Comparison of ENCODE assay signal across 8 cellular contexts in genomic region chrX:45850197-45850774, GRCh38.
DNase-seq lines count a peak whose midpoint lies in the region; TF ChIP-seq lines count a peak whose summit lies in the region.

No MANE protein-coding gene starts in this region.

- no peaks in the 10 kb centered on the region for H3K9me3 ChIP-seq in esophagus (ENCODE audit: control insufficient read depth in 2 of 2, insufficient read depth in 1 of 2, low read depth in 1 of 2, low read length in 1 of 2)
- no peaks in the 10 kb centered on the region for H3K9me3 ChIP-seq in neutrophil

- TF ChIP-seq CTCF in neutrophil (IDR thresholded peaks at IDR 0.05), result no peak

- DNase-seq in NCI-H524 (lab: John Stamatoyannopoulos, UW) (peak; percentile 13 to 45), NCI-H524 treated with DMSO at 0.1 percent for 48 hours (lab: John Stamatoyannopoulos, UW) (no peak), 8988T (no peak), NOMO-1 treated with DMSO at 0.1 percent for 48 hours (lab: John Stamatoyannopoulos, UW; ENCODE audit: unreplicated experiment) (no peak), COLO668 (lab: John Stamatoyannopoulos, UW; ENCODE audit: unreplicated experiment) (no peak)
- DNase-seq in activated CD4-positive, alpha-beta T cell treated with anti-CD3 and anti-CD28 coated beads, Interleukin-2, amount 50 U/mL, for 1 hour, result peak; percentile 18

- H3K27ac ChIP-seq in esophagus (ENCODE audit: low read depth in 2 of 2, low read length in 1 of 2) (peak overlapping the region; percentile 79 to 89), neutrophil (no peak overlapping the region)

- H3K27me3 ChIP-seq in esophagus (ENCODE audit: control insufficient read depth in 1 of 2, insufficient read depth in 2 of 2, low read length in 2 of 2), result no peaks in the 10 kb centered on the region
- H3K27me3 ChIP-seq in neutrophil, result peaks cover 63% of the 10 kb centered on the region

- WGBS in esophagus, 2 donors, result 3 to 29% methylated on average over 28 of the region's 28 CpGs

- H3K4me3 ChIP-seq in esophagus (ENCODE audit: low read depth in 1 of 2, low read length in 2 of 2), result peak overlapping the region; percentile 61 to 90
- peak overlapping the region; percentile 47 to 57 for H3K4me3 ChIP-seq in neutrophil (ENCODE audit: low read depth in 1 of 2, low read length in 1 of 2)

- no peaks in the 10 kb centered on the region for H3K4me1 ChIP-seq in esophagus (ENCODE audit: control insufficient read depth in 2 of 2, insufficient read depth in 2 of 2, low read length in 1 of 2)
- H3K4me1 ChIP-seq in neutrophil (ENCODE audit: control insufficient read depth in 1 of 2, insufficient read depth in 1 of 2, low read depth in 1 of 2, low read length in 1 of 2), result peaks cover 11 to 12% of the 10 kb centered on the region in 2 experiments

- H3K36me3 ChIP-seq in esophagus (ENCODE audit: control insufficient read depth in 2 of 2, insufficient read depth in 2 of 2, low read length in 1 of 2), result no peaks in the 10 kb centered on the region
- H3K36me3 ChIP-seq in neutrophil, result no peaks in the 10 kb centered on the region

Comparison
In these comparisons a context has a peak if more than half of its experiments do, and no peak if none do; other contexts are left out.
1. DNase-seq: peak in NCI-H524 (2 of 2) and activated CD4-positive, alpha-beta T cell treated with anti-CD3 and anti-CD28 coated beads, Interleukin-2, amount 50 U/mL, for 1 hour (single experiment); none in NCI-H524 treated with DMSO at 0.1 percent for 48 hours (single experiment), 8988T (single experiment), NOMO-1 treated with DMSO at 0.1 percent for 48 hours (single experiment) and COLO668 (single experiment).